In the genomic region with DNA sequence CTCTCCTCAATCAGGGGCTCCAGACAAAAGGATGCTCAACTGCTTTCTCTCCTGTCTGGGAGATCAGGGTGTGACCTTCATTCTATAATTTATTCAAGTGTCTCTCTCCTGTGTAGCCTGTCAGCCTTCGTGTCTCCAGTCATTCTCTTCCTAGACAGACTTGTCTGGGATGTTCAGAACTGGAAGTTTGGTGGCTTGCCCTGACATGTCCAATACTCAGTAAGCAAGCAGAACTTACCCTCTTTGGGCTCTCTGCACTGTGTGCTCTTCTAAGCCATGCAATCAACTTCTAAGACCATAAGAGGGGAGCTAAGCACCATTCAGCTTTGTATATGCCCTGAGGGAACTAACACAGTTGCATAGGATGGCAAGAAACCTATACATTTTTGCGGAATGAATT, we compare ENCODE assay signal across 13 cellular contexts. TPM values are rescaled to one million over a fixed set of nuclear protein-coding genes. Genes with fewer than 3 reads are reported as not detected.
DNase-seq lines count a peak whose midpoint lies in the region; ATAC-seq, FAIRE-seq and TF ChIP-seq lines count a peak whose summit lies in the region.
"Had no signal": no experiment of that assay in that cellular context is flagged by ENCODE, and none has a peak within 500 bp of the region (broad histone marks: within the 10 kb centered on the region; RNA-seq: fewer than 3 reads in every experiment).

No MANE protein-coding gene starts in this region.

- in situ Hi-C loops in GM23248 (cut with MboI) = no loop called here

- POLR2A ChIA-PET in CD8-positive, alpha-beta memory T cell (lab: Charles Lee) = interaction anchor here (0.7 kb wide), 1 partner anchor 846 kb away, joined by 14 read pairs; no protein-coding TSS in a partner anchor

- TF ChIP-seq CTCF in astrocyte (IDR thresholded peaks at IDR 0.05; ENCODE audit: insufficient read depth, low read depth, low read length) = no peak
- TF ChIP-seq CTCF in natural killer cell (IDR thresholded peaks at IDR 0.05) = no peak

- H2AFZ ChIP-seq in GM23248 (0 out of 2 replicates have a peak overlapping the region, but pooled peaks have one; percentile 22), astrocyte (ENCODE audit: low read depth, low read length) (peak overlapping the region; percentile 58)

- no peak overlapping the region for H3K27ac ChIP-seq in GM23248
- no peak overlapping the region for H3K27ac ChIP-seq in astrocyte (ENCODE audit: low read depth, low read length)
- no peak overlapping the region for H3K27ac ChIP-seq in CD8-positive, alpha-beta memory T cell (ENCODE audit: low read depth, low read length)
- H3K27ac ChIP-seq: HL-60, SJCRH30 had no signal

- no peaks in the 10 kb centered on the region for H3K36me3 ChIP-seq in GM23248 (ENCODE audit: low read depth)
- H3K36me3 ChIP-seq in astrocyte (ENCODE audit: insufficient read depth, low read length) = no peaks in the 10 kb centered on the region
- H3K36me3 ChIP-seq in CD8-positive, alpha-beta memory T cell (ENCODE audit: insufficient read depth, low read length) = no peaks in the 10 kb centered on the region
- H3K36me3 ChIP-seq: SJCRH30 had no signal

- 45 to 60% methylated on average over 2 of the region's 2 CpGs for WGBS in GM23248 (ENCODE audit: low coverage in 1 of 2, low lambda C conversion rate in 2 of 2, missing lambda C conversion rate in 2 of 2), 2 experiments

- H3K4me1 ChIP-seq in GM23248 (ENCODE audit: insufficient read depth) (no peaks in the 10 kb centered on the region), astrocyte (ENCODE audit: insufficient read depth, low read length) (no peaks in the 10 kb centered on the region)
- H3K4me1 ChIP-seq in CD8-positive, alpha-beta memory T cell (ENCODE audit: insufficient read depth, low read length) = no peaks in the 10 kb centered on the region
- H3K4me1 ChIP-seq: SJCRH30 had no signal

- no peak overlapping the region for H3K4me2 ChIP-seq in GM23248 (ENCODE audit: unreplicated experiment)
- no peak overlapping the region for H3K4me2 ChIP-seq in astrocyte (ENCODE audit: low read length)

- intact Hi-C loops in natural killer cell (cut with micrococcal nuclease) = no loop called here

- CTCF ChIA-PET in CD8-positive, alpha-beta memory T cell (lab: Charles Lee) = no interaction called here

- H3K27me3 Mint-ChIP-seq in astrocyte (ENCODE audit: low read depth, unreplicated experiment) (no peaks in the 10 kb centered on the region), natural killer cell (ENCODE audit: low read depth in 2 of 2) (peaks cover 16 to 18% of the 10 kb centered on the region in 2 donors)
- H3K27me3 Mint-ChIP-seq in CD8-positive, alpha-beta memory T cell = peaks cover 18 to 48% of the 10 kb centered on the region in 2 donors

- no peak for ATAC-seq in HG03097 (IDR thresholded peaks at IDR 0.05; ENCODE audit: low FRiP score, unreplicated experiment)
- ATAC-seq in natural killer cell = no peak
- ATAC-seq: sciatic nerve had no signal

- no peak overlapping the region for H3K4me3 Mint-ChIP-seq in astrocyte (ENCODE audit: unreplicated experiment)
- no peak overlapping the region for H3K4me3 Mint-ChIP-seq in CD8-positive, alpha-beta memory T cell
- H3K4me3 Mint-ChIP-seq in natural killer cell = no peak overlapping the region
- H3K4me3 Mint-ChIP-seq: activated naive CD8-positive, alpha-beta T cell treated with anti-CD3 and anti-CD28 coated beads for 36 hours had no signal

- H3K4me1 Mint-ChIP-seq in astrocyte (ENCODE audit: low read depth, unreplicated experiment) = peaks cover 23% of the 10 kb centered on the region
- no peaks in the 10 kb centered on the region for H3K4me1 Mint-ChIP-seq in CD8-positive, alpha-beta memory T cell
- H3K4me1 Mint-ChIP-seq in natural killer cell = no peaks in the 10 kb centered on the region
- H3K4me1 Mint-ChIP-seq: activated naive CD8-positive, alpha-beta T cell treated with anti-CD3 and anti-CD28 coated beads for 36 hours had no signal

- H4K20me1 ChIP-seq in GM23248 (ENCODE audit: insufficient read depth) (no peaks in the 10 kb centered on the region), astrocyte (ENCODE audit: insufficient read depth, low read length) (no peaks in the 10 kb centered on the region)

- DNase-seq in GM23248 = no peak
- DNase-seq in NCI-H187 treated with DMSO at 0.1 percent for 48 hours (lab: John Stamatoyannopoulos, UW) = peak; percentile 52
- no peak for DNase-seq in astrocyte (ENCODE audit: low read depth)
- peak; percentile 24 for DNase-seq in kidney tubule cell (ENCODE audit: low spot score)
- no peak for DNase-seq in RKO (ENCODE audit: low spot score)
- no peak for DNase-seq in CD8-positive, alpha-beta memory T cell
- no peak for DNase-seq in natural killer cell
- DNase-seq: activated naive CD8-positive, alpha-beta T cell treated with anti-CD3 and anti-CD28 coated beads for 36 hours; AML-193; SJCRH30 had no signal

- H3K9me3 ChIP-seq in GM23248 (ENCODE audit: low read depth) = no peaks in the 10 kb centered on the region
- peaks cover 2% of the 10 kb centered on the region for H3K9me3 ChIP-seq in astrocyte (ENCODE audit: insufficient read depth, low read depth, low read length)
- H3K9me3 ChIP-seq in CD8-positive, alpha-beta memory T cell (ENCODE audit: low read length) = no peaks in the 10 kb centered on the region
- H3K9me3 ChIP-seq: SJCRH30 had no signal

- H3K27ac Mint-ChIP-seq in astrocyte (ENCODE audit: unreplicated experiment) = peak overlapping the region; percentile 43
- no peak overlapping the region for H3K27ac Mint-ChIP-seq in CD8-positive, alpha-beta memory T cell
- no peak overlapping the region for H3K27ac Mint-ChIP-seq in natural killer cell
- H3K27ac Mint-ChIP-seq: activated naive CD8-positive, alpha-beta T cell treated with anti-CD3 and anti-CD28 coated beads for 36 hours had no signal

- H3K4me3 ChIP-seq in GM23248 (no peak overlapping the region), astrocyte (ENCODE audit: insufficient read depth, low read depth, low read length) (no peak overlapping the region)
- H3K4me3 ChIP-seq in CD8-positive, alpha-beta memory T cell (ENCODE audit: low read length) = no peak overlapping the region
- H3K4me3 ChIP-seq: SJCRH30 had no signal

- H3F3A ChIP-seq in GM23248 (ENCODE audit: insufficient read depth) = 0 out of 2 replicates have a peak, but pooled peaks cover 4% of the 10 kb centered on the region

- H3K9ac ChIP-seq in GM23248 = no peak overlapping the region
- H3K9ac ChIP-seq in astrocyte (ENCODE audit: low read length) = no peak overlapping the region

- H3K9me3 Mint-ChIP-seq in astrocyte (ENCODE audit: unreplicated experiment) = no peaks in the 10 kb centered on the region
- no peaks in the 10 kb centered on the region for H3K9me3 Mint-ChIP-seq in CD8-positive, alpha-beta memory T cell
- no peaks in the 10 kb centered on the region for H3K9me3 Mint-ChIP-seq in natural killer cell
- H3K9me3 Mint-ChIP-seq: activated naive CD8-positive, alpha-beta T cell treated with anti-CD3 and anti-CD28 coated beads for 36 hours had no signal

- H3K36me3 Mint-ChIP-seq in astrocyte (ENCODE audit: low read depth, unreplicated experiment) (no peaks in the 10 kb centered on the region), natural killer cell (no peaks in the 10 kb centered on the region)
- peaks cover 0 to 8% (median 2%) of the 10 kb centered on the region in 3 donors for H3K36me3 Mint-ChIP-seq in CD8-positive, alpha-beta memory T cell
- H3K36me3 Mint-ChIP-seq: activated naive CD8-positive, alpha-beta T cell treated with anti-CD3 and anti-CD28 coated beads for 36 hours had no signal

- H3K9me2 ChIP-seq in GM23248 (ENCODE audit: insufficient read depth) = no peaks in the 10 kb centered on the region

- H3K27me3 ChIP-seq in GM23248 (replicated peaks; ENCODE audit: insufficient read depth) (peaks cover 13% of the 10 kb centered on the region), astrocyte (ENCODE audit: insufficient read depth, low read length) (no peaks in the 10 kb centered on the region)
- peaks cover 4% of the 10 kb centered on the region for H3K27me3 ChIP-seq in CD8-positive, alpha-beta memory T cell (ENCODE audit: insufficient read depth, low read length, poor library complexity, severe bottlenecking)
- H3K27me3 ChIP-seq: SJCRH30 had no signal

- H3K79me2 ChIP-seq in GM23248 (ENCODE audit: insufficient read depth) = no peaks in the 10 kb centered on the region
- no peaks in the 10 kb centered on the region for H3K79me2 ChIP-seq in astrocyte (ENCODE audit: insufficient read depth, low read length)

- no peak for FAIRE-seq in astrocyte (lab: Jason Lieb, UNC)

RNA-seq across cellular contexts. Expression of a gene that starts 14.1 kb away (rescaled TPM):
- total RNA-seq in GM23248 (2014; rRNA removed; shearing (Covaris generic)) = 0.11 TPM in 1 of 2 replicates, not detected in the other
- polyA plus RNA-seq in GM23248 (2016; fragmentation: Nextera tagmentation; extraction: Ambion mirVana) = 0.23 and 0.32 TPM in 2 replicates
- total RNA-seq in astrocyte (1.7 and 2.1 TPM in 2 replicates), natural killer cell (under 1 TPM; 0.56 to 0.95 (median 0.72) TPM)
- total RNA-seq in CD8-positive, alpha-beta memory T cell = under 1 TPM; 0.20 to 0.92 TPM
- not detected for polyA plus RNA-seq in CD8-positive, alpha-beta memory T cell
- total RNA-seq: SJCRH30 had no signal

RNA-seq across cellular contexts. Expression of a gene that starts 19.1 kb away (rescaled TPM):
- 154 and 173 TPM in 2 replicates for total RNA-seq in GM23248 (2014; rRNA removed; shearing (Covaris generic))
- 211 and 217 TPM in 2 replicates for polyA plus RNA-seq in GM23248 (2016; fragmentation: Nextera tagmentation; extraction: Ambion mirVana)
- 125 and 150 TPM in 2 replicates for total RNA-seq in astrocyte
- 10 to 100 TPM; 89.3 to 93.2 TPM for total RNA-seq in CD8-positive, alpha-beta memory T cell
- polyA plus RNA-seq in CD8-positive, alpha-beta memory T cell = 101 TPM
- 10 to 100 TPM; 24.5 to 28.5 (median 28.2) TPM for total RNA-seq in natural killer cell

RNA-seq across cellular contexts. Expression of a gene that starts 50.3 kb away (rescaled TPM):
- 0.22 and 1.3 TPM in 2 replicates for total RNA-seq in GM23248 (2014; rRNA removed; shearing (Covaris generic))
- polyA plus RNA-seq in GM23248 (2016; fragmentation: Nextera tagmentation; extraction: Ambion mirVana) = 0.41 and 1.1 TPM in 2 replicates
- total RNA-seq in astrocyte (0.84 and 1.3 TPM in 2 replicates), natural killer cell (under 1 TPM; 0.35 to 0.88 (median 0.47) TPM)
- under 1 TPM; 0.42 to 0.44 TPM for total RNA-seq in CD8-positive, alpha-beta memory T cell
- polyA plus RNA-seq in CD8-positive, alpha-beta memory T cell = 0.33 TPM

RNA-seq across cellular contexts. Expression of a gene that starts 52.3 kb away (rescaled TPM):
- total RNA-seq in GM23248 (2014; rRNA removed; shearing (Covaris generic)) = not detected in 2 replicates
- not detected in 2 replicates for polyA plus RNA-seq in GM23248 (2016; fragmentation: Nextera tagmentation; extraction: Ambion mirVana)
- total RNA-seq in astrocyte = not detected in 2 replicates
- total RNA-seq in CD8-positive, alpha-beta memory T cell = not detected
- polyA plus RNA-seq in CD8-positive, alpha-beta memory T cell = not detected
- total RNA-seq in natural killer cell = not detected
- total RNA-seq: activated naive CD8-positive, alpha-beta T cell treated with anti-CD3 and anti-CD28 coated beads for 36 hours; sciatic nerve; SJCRH30 had no signal

Comparison
In these comparisons a context has a peak if more than half of its experiments do, and no peak if none do; other contexts are left out.
1. DNase-seq: peak in NCI-H187 treated with DMSO at 0.1 percent for 48 hours (single experiment) and kidney tubule cell (single experiment); none in GM23248 (single experiment), astrocyte (single experiment), RKO (single experiment), CD8-positive, alpha-beta memory T cell (0 of 5) and natural killer cell (single experiment).